ENCODE assay signal across 1 cellular context in genomic region chr12:7667025-7667575, GRCh38.
TF ChIP-seq lines count a peak whose summit lies in the region.

No MANE protein-coding gene starts in this region.

TF ChIP-seq in HepG2, 621 proteins besides CTCF, POLR2A, EP300 and RAD21 (continued from another document):
- TF ChIP-seq, protein P1, sequence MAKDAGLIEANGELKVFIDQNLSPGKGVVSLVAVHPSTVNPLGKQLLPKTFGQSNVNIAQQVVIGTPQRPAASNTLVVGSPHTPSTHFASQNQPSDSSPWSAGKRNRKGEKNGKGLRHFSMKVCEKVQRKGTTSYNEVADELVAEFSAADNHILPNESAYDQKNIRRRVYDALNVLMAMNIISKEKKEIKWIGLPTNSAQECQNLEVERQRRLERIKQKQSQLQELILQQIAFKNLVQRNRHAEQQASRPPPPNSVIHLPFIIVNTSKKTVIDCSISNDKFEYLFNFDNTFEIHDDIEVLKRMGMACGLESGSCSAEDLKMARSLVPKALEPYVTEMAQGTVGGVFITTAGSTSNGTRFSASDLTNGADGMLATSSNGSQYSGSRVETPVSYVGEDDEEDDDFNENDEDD (CRISPR knock-in tag; IDR thresholded peaks at IDR 0.05; ENCODE audit: borderline replicate concordance): no peak
